Comparison of ENCODE assay signal across 16 cellular contexts in genomic region chr4:11949355-11949754, GRCh38.
DNase-seq lines count a peak whose midpoint lies in the region; ATAC-seq, FAIRE-seq and TF ChIP-seq lines count a peak whose summit lies in the region.
"Had no signal": no experiment of that assay in that cellular context is flagged by ENCODE, and none has a peak within 500 bp of the region (broad histone marks: within the 10 kb centered on the region; RNA-seq: fewer than 3 reads in every experiment).

No MANE protein-coding gene starts in this region.

- H3K79me2 ChIP-seq in HCT116 (ENCODE audit: insufficient read depth, low read length) (no peaks in the 10 kb centered on the region), endothelial cell of umbilical vein (ENCODE audit: control insufficient read depth, insufficient read depth, low read length) (no peaks in the 10 kb centered on the region)

- WGBS in transverse colon (ENCODE audit: low coverage in 1 of 2), 2 donors, result 85 to 100% methylated on average over 3 of the region's 3 CpGs

- no peak overlapping the region for H3K4me3 ChIP-seq in HCT116 (replicated peaks in 1 of 2; ENCODE audit: low read depth in 1 of 2, low read length in 2 of 2)
- H3K4me3 ChIP-seq in endothelial cell of umbilical vein (replicated peaks in 1 of 3; ENCODE audit: insufficient read depth in 1 of 3, low read depth in 1 of 3, low read length in 3 of 3), result no peak overlapping the region
- H3K4me3 ChIP-seq in transverse colon, result no peak overlapping the region
- H3K4me3 ChIP-seq: BLaER1 treated with 17β-estradiol and CSF1 and Interleukin-3, amounts not matched to agents 10 nM and 100 nM had no signal

- H3K9ac ChIP-seq in HCT116 (ENCODE audit: low read length) (no peak overlapping the region), endothelial cell of umbilical vein (replicated peaks; ENCODE audit: extremely low read depth, insufficient read depth, low read length) (no peak overlapping the region)
- H3K9ac ChIP-seq: BLaER1 treated with 17β-estradiol and CSF1 and Interleukin-3, amounts not matched to agents 10 nM and 100 nM had no signal

- H3K9me2 ChIP-seq in HCT116 (ENCODE audit: insufficient read depth), result no peaks in the 10 kb centered on the region

- BruUV-seq in HCT116 (replicated peaks; lab: Mats Ljungman, UMichigan) (no TSS peak), endothelial cell of umbilical vein (replicated peaks; lab: Mats Ljungman, UMichigan) (no TSS peak)

- H4K20me1 ChIP-seq in HCT116 (ENCODE audit: insufficient read depth), result no peaks in the 10 kb centered on the region
- H4K20me1 ChIP-seq in endothelial cell of umbilical vein (replicated peaks; ENCODE audit: control insufficient read depth, extremely low read depth, insufficient read depth, low read length), result no peaks in the 10 kb centered on the region
- H4K20me1 ChIP-seq: BLaER1 treated with 17β-estradiol and CSF1 and Interleukin-3, amounts not matched to agents 10 nM and 100 nM had no signal

- POLR2A ChIA-PET in HCT116 (lab: Charles Lee) (no interaction called here), endothelial cell of umbilical vein (lab: Charles Lee) (no interaction called here)

- DNase-seq in HCT116 (ENCODE audit: low read depth, low spot score) (peak; percentile 3), endothelial cell of umbilical vein (ENCODE audit: low read depth, low spot score) (no peak), omental fat pad (ENCODE audit: low spot score) (no peak), transverse colon (no peak), posterior vena cava (ENCODE audit: low spot score) (no peak)
- no peak for DNase-seq in activated CD4-positive, alpha-beta T cell treated with anti-CD3 and anti-CD28 coated beads for 48 hours
- DNase-seq: CD8-positive, alpha-beta T cell; DMS 273 treated with DMSO at 0.1 percent for 48 hours; DMS53; DND-41; EL; H9 had no signal

- in situ Hi-C loops in transverse colon (cut with MboI; ENCODE audit: low pct_ligation_motif_present in 1 of 4, low pct_unique_long_range_greater_than_20kb in 1 of 4, low sequenced_read_pairs in 3 of 4), result loop anchor here in 1 of 4 donors (25.0 kb wide), 1 partner anchor 1387 kb away; no protein-coding TSS in a partner anchor

- H3K4me1 ChIP-seq in HCT116 (ENCODE audit: control insufficient read depth in 1 of 2, insufficient read depth in 2 of 2, low read length in 2 of 2) (peaks cover 0 to 11% of the 10 kb centered on the region in 2 experiments; a peak in 2 of 4 replicates), endothelial cell of umbilical vein (ENCODE audit: control insufficient read depth, extremely low read depth, insufficient read depth, low read length) (no peaks in the 10 kb centered on the region), transverse colon (no peaks in the 10 kb centered on the region)
- H3K4me1 ChIP-seq: BLaER1 treated with 17β-estradiol and CSF1 and Interleukin-3, amounts not matched to agents 10 nM and 100 nM had no signal

- dilution Hi-C loops in endothelial cell of umbilical vein (cut with MboI; ENCODE audit: extremely low pct_ligation_motif_present, low sequenced_read_pairs), result no loop called here

- H3K27me3 ChIP-seq in HCT116 (ENCODE audit: insufficient read depth, low read length) (no peaks in the 10 kb centered on the region), endothelial cell of umbilical vein (ENCODE audit: control insufficient read depth in 2 of 2, insufficient read depth in 2 of 2, low read length in 2 of 2) (no peaks in the 10 kb centered on the region), transverse colon (no peaks in the 10 kb centered on the region)
- H3K27me3 ChIP-seq: BLaER1 treated with 17β-estradiol and CSF1 and Interleukin-3, amounts not matched to agents 10 nM and 100 nM had no signal

- peak; percentile 12 for FAIRE-seq in endothelial cell of umbilical vein (lab: Jason Lieb, UNC)
- FAIRE-seq: GM12891, H1, HepG2 had no signal

- H3K36me3 ChIP-seq in HCT116 (ENCODE audit: control insufficient read depth in 1 of 2, insufficient read depth in 2 of 2, low read length in 2 of 2), result no peaks in the 10 kb centered on the region
- no peaks in the 10 kb centered on the region for H3K36me3 ChIP-seq in endothelial cell of umbilical vein (ENCODE audit: control insufficient read depth in 2 of 2, extremely low read depth in 1 of 2, insufficient read depth in 2 of 2, low read length in 2 of 2)
- no peaks in the 10 kb centered on the region for H3K36me3 ChIP-seq in transverse colon
- H3K36me3 ChIP-seq: BLaER1 treated with 17β-estradiol and CSF1 and Interleukin-3, amounts not matched to agents 10 nM and 100 nM had no signal

- no peak for TF ChIP-seq EP300 in transverse colon (IDR thresholded peaks at IDR 0.05; ENCODE audit: low read depth)

- RAD21 ChIA-PET in HCT116 (lab: Charles Lee; ENCODE audit: low non-redundant PET in 1 of 2, low total read pairs in 2 of 2, uncharacterized antibody in 2 of 2, unreplicated experiment in 2 of 2), result no interaction called here

- TF ChIP-seq CTCF in HCT116 (IDR thresholded peaks at IDR 0.05 in 2 of 3, conservative IDR thresholded peaks at IDR 0.05 in 1 of 3; ENCODE audit: borderline replicate concordance in 1 of 3, insufficient read depth in 1 of 3, low read depth in 2 of 3, low read length in 2 of 3) (no peak), endothelial cell of umbilical vein (IDR thresholded peaks at IDR 0.05; ENCODE audit: extremely low read depth in 1 of 2, insufficient read depth in 1 of 2, low read depth in 1 of 2, low read length in 2 of 2) (no peak), omental fat pad (IDR thresholded peaks at IDR 0.05) (no peak), transverse colon (IDR thresholded peaks at IDR 0.05) (no peak)

- H3K27ac ChIP-seq in HCT116 (ENCODE audit: low read depth, low read length) (no peak overlapping the region), endothelial cell of umbilical vein (ENCODE audit: insufficient read depth, low read depth, low read length) (no peak overlapping the region), transverse colon (no peak overlapping the region)
- H3K27ac ChIP-seq: BLaER1 treated with 17β-estradiol and CSF1 and Interleukin-3, amounts not matched to agents 10 nM and 100 nM had no signal

- peak; percentile 70 for ATAC-seq in HCT116
- peak; percentile 42 for ATAC-seq in omental fat pad (ENCODE audit: low FRiP score)
- ATAC-seq: CD8-positive, alpha-beta T cell; HepG2 had no signal

- TF ChIP-seq POLR2A in HCT116 (IDR thresholded peaks at IDR 0.05; ENCODE audit: borderline replicate concordance, extremely low read depth, insufficient read depth, insufficient read length) (no peak), endothelial cell of umbilical vein (IDR thresholded peaks at IDR 0.05; ENCODE audit: low read depth, low read length) (no peak), transverse colon (IDR thresholded peaks at IDR 0.05) (no peak)

- CTCF ChIA-PET in HCT116 (lab: Charles Lee) (no interaction called here), endothelial cell of umbilical vein (lab: Charles Lee) (interaction anchor here (0.6 kb wide), 1 partner anchor 494 kb away, joined by 3 read pairs; no protein-coding TSS in a partner anchor)

- H3K4me2 ChIP-seq in HCT116 (ENCODE audit: low read length) (peak overlapping the region; percentile 28; the same call in 1 of the 2 replicates), endothelial cell of umbilical vein (ENCODE audit: insufficient read depth, low read length) (no peak overlapping the region)
- H3K4me2 ChIP-seq: BLaER1 treated with 17β-estradiol and CSF1 and Interleukin-3, amounts not matched to agents 10 nM and 100 nM had no signal

- no peaks in the 10 kb centered on the region for H3K9me1 ChIP-seq in endothelial cell of umbilical vein (replicated peaks; ENCODE audit: control insufficient read depth, extremely low read depth, insufficient read depth, low read length)

- TF ChIP-seq RAD21 in HCT116 (IDR thresholded peaks at IDR 0.05; ENCODE audit: low read depth), result no peak

- H2AFZ ChIP-seq in HCT116 (ENCODE audit: low read depth, low read length, poor library complexity, severe bottlenecking), result peak overlapping the region; percentile 19
- H2AFZ ChIP-seq in endothelial cell of umbilical vein (ENCODE audit: low read depth, low read length), result no peak overlapping the region

- intact Hi-C loops in HCT116 (cut with micrococcal nuclease), result no loop called here
- intact Hi-C loops in endothelial cell of umbilical vein (cut with micrococcal nuclease), result no loop called here
- intact Hi-C loops in transverse colon (cut with DNase I; ENCODE audit: low total_unique reads), result no loop called here
- intact Hi-C loops in posterior vena cava (cut with DNase I), result no loop called here

- H3K9me3 ChIP-seq in HCT116 (ENCODE audit: control insufficient read depth in 1 of 2, insufficient read depth in 1 of 2, low read depth in 1 of 2, low read length in 2 of 2) (no peaks in the 10 kb centered on the region), endothelial cell of umbilical vein (replicated peaks; ENCODE audit: control insufficient read depth, insufficient read depth, low read length) (no peaks in the 10 kb centered on the region), transverse colon (no peaks in the 10 kb centered on the region)
- H3K9me3 ChIP-seq: BLaER1 treated with 17β-estradiol and CSF1 and Interleukin-3, amounts not matched to agents 10 nM and 100 nM had no signal

TF ChIP-seq in HCT116, 20 proteins besides CTCF, POLR2A, EP300 and RAD21 (continues in another document):
- TF ChIP-seq POLR2AphosphoS5 (IDR thresholded peaks at IDR 0.05; ENCODE audit: low read depth, low read length) (no peak), SIN3A (IDR thresholded peaks at IDR 0.05; ENCODE audit: low read depth) (no peak), FOSL1 (IDR thresholded peaks at IDR 0.05; ENCODE audit: low read depth) (peak; percentile 37; the same call in 1 of the 2 replicates), JUND (IDR thresholded peaks at IDR 0.05) (peak; percentile 37; the same call in 1 of the 2 replicates), TCF7L2 (IDR thresholded peaks at IDR 0.05; ENCODE audit: borderline replicate concordance, extremely low read depth, insufficient read depth, insufficient read length) (peak; percentile 55), ZNF274 (IDR thresholded peaks at IDR 0.05; ENCODE audit: low read depth, low read length) (no peak), CEBPB (IDR thresholded peaks at IDR 0.05; ENCODE audit: low read depth) (no peak)

TF ChIP-seq in endothelial cell of umbilical vein, 7 proteins besides CTCF, POLR2A, EP300 and RAD21:
- TF ChIP-seq EZH2 (IDR thresholded peaks at IDR 0.05; ENCODE audit: borderline replicate concordance, low read depth, low read length, severe bottlenecking), result no peak
- no peak for TF ChIP-seq MAX (IDR thresholded peaks at IDR 0.05; ENCODE audit: insufficient read depth, insufficient read length)
